In the genomic region with DNA sequence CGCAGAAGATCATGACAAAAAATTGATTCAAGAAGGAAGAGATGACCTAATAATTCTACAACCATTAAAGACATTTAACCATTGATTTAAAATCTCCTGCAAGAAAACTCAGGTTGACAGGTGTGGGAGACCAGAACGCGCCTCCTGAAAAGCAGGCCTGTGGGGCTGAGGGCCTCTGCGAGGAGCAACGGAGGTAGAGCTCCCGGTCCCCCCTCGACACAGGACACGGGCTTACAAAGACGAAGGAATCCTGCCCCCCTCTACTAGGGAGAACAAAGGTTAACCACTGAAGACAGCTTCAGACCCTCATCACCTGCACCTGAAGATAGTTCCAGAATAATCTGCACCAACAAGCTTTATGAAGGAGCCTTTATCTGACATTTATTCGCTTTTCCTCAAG, we compare ENCODE assay signal across 14 cellular contexts. TPM values are rescaled to one million over a fixed set of nuclear protein-coding genes. Genes with fewer than 3 reads are reported as not detected.
A peak's percentile ranks its signal among the peaks of the same experiment; 100 is the strongest.
DNase-seq lines count a peak whose midpoint lies in the region; TF ChIP-seq lines count a peak whose summit lies in the region.
"Had no signal": no experiment of that assay in that cellular context is flagged by ENCODE, and none has a peak within 500 bp of the region (broad histone marks: within the 10 kb centered on the region; RNA-seq: fewer than 3 reads in every experiment).

No MANE protein-coding gene starts in this region.

- H3K27me3 ChIP-seq in duodenal mucosa (ENCODE audit: control insufficient read depth in 1 of 2, insufficient read depth in 2 of 2, low read length in 2 of 2) (peaks cover 0 to 5% of the 10 kb centered on the region in 2 donors), tibial nerve (no peaks in the 10 kb centered on the region)

- H3K9me3 Mint-ChIP-seq in nephron = peaks cover 3% of the 10 kb centered on the region
- H3K9me3 Mint-ChIP-seq: stimulated activated naive B cell treated with anti-CD40 and anti-IgM and Interleukin-4, amounts not matched to agents 10 μg/mL and 1 μg/mL and 100 μg/mL, for 72 hours had no signal

- CTCF ChIA-PET in RWPE1 (lab: Yijun Ruan, JAX) = interaction anchor here (0.7 to 1.0 kb wide), 2 partner anchors 154 to 631 kb away, joined by 3 read pairs; no protein-coding TSS in a partner anchor

- no peaks in the 10 kb centered on the region for H3K9me3 ChIP-seq in duodenal mucosa (ENCODE audit: control insufficient read depth in 1 of 2, low read length in 2 of 2)
- H3K9me3 ChIP-seq in tibial nerve = no peaks in the 10 kb centered on the region

- H3K4me1 ChIP-seq in duodenal mucosa (ENCODE audit: control insufficient read depth in 1 of 2, insufficient read depth in 2 of 2, low read length in 2 of 2) = peaks cover 0 to 10% of the 10 kb centered on the region in 2 donors
- peaks cover 0 to 64% (median 47%) of the 10 kb centered on the region in 4 donors for H3K4me1 ChIP-seq in tibial nerve

- TF ChIP-seq EP300 in tibial nerve (IDR thresholded peaks at IDR 0.05) = no peak

- H3K4me3 ChIP-seq in duodenal mucosa (ENCODE audit: low read depth in 1 of 2, low read length in 2 of 2) (no peak overlapping the region), tibial nerve (peak overlapping the region in 1 of 4 donors; percentile 15)
- H3K4me3 ChIP-seq: skin epidermis had no signal

- WGBS in tibial nerve, 2 donors = 50 to 59% methylated on average over 10 of the region's 10 CpGs

- TF ChIP-seq CTCF in RWPE1 (conservative IDR thresholded peaks at IDR 0.05; ENCODE audit: low read depth) (no peak), nephron (IDR thresholded peaks at IDR 0.05; ENCODE audit: unreplicated experiment in 3 of 3) (no peak), tibial nerve (IDR thresholded peaks at IDR 0.05) (no peak)

- H3K4me1 Mint-ChIP-seq in nephron = peaks cover 24% of the 10 kb centered on the region
- H3K4me1 Mint-ChIP-seq: stimulated activated naive B cell treated with anti-CD40 and anti-IgM and Interleukin-4, amounts not matched to agents 10 μg/mL and 1 μg/mL and 100 μg/mL, for 72 hours had no signal

- H3K9ac ChIP-seq in duodenal mucosa (ENCODE audit: low read depth in 1 of 2, low read length in 2 of 2) = no peak overlapping the region

- TF ChIP-seq POLR2A in tibial nerve (IDR thresholded peaks at IDR 0.05) = no peak

- peak overlapping the region; percentile 23 to 58 (median 25) for H3K27ac Mint-ChIP-seq in nephron
- H3K27ac Mint-ChIP-seq: activated CD8-positive, alpha-beta T cell treated with anti-CD3 and anti-CD28 coated beads, Interleukin-2, amount 10 ng/mL, durations not matched to agents 7 days and 5 days; stimulated activated naive B cell treated with anti-CD40 and anti-IgM and Interleukin-4, amounts not matched to agents 10 μg/mL and 1 μg/mL and 100 μg/mL, for 72 hours had no signal

- POLR2A ChIA-PET in RWPE1 (lab: Yijun Ruan, JAX; ENCODE audit: low non-redundant PET) = no interaction called here

- DNase-seq in RWPE1 (ENCODE audit: low spot score) (no peak), tibial nerve (ENCODE audit: low spot score in 2 of 2) (no peak), T-helper 9 cell (no peak), NCI-H774 (lab: John Stamatoyannopoulos, UW) (no peak), MV-4-11 (lab: John Stamatoyannopoulos, UW) (no peak)
- DNase-seq: activated CD8-positive, alpha-beta T cell treated with anti-CD3 and anti-CD28 coated beads, Interleukin-2, amount 10 ng/mL, durations not matched to agents 7 days and 5 days; MM.1S; NCI-H2081; NCI-H748 treated with DMSO at 0.1 percent for 48 hours; stimulated activated naive B cell treated with anti-CD40 and anti-IgM and Interleukin-4, amounts not matched to agents 10 μg/mL and 1 μg/mL and 100 μg/mL, for 72 hours had no signal

- no peak overlapping the region for H3K4me3 Mint-ChIP-seq in nephron
- H3K4me3 Mint-ChIP-seq: activated CD8-positive, alpha-beta T cell treated with anti-CD3 and anti-CD28 coated beads, Interleukin-2, amount 10 ng/mL, durations not matched to agents 7 days and 5 days; stimulated activated naive B cell treated with anti-CD40 and anti-IgM and Interleukin-4, amounts not matched to agents 10 μg/mL and 1 μg/mL and 100 μg/mL, for 72 hours had no signal

- H3K27me3 Mint-ChIP-seq in nephron (ENCODE audit: low read depth) = peaks cover 14% of the 10 kb centered on the region

- H3K36me3 Mint-ChIP-seq in nephron (ENCODE audit: low read depth) = no peaks in the 10 kb centered on the region
- H3K36me3 Mint-ChIP-seq: stimulated activated naive B cell treated with anti-CD40 and anti-IgM and Interleukin-4, amounts not matched to agents 10 μg/mL and 1 μg/mL and 100 μg/mL, for 72 hours had no signal

- H3K36me3 ChIP-seq in duodenal mucosa (ENCODE audit: control insufficient read depth in 1 of 2, insufficient read depth in 2 of 2, low read length in 2 of 2) = no peaks in the 10 kb centered on the region
- no peaks in the 10 kb centered on the region for H3K36me3 ChIP-seq in tibial nerve

- H3K27ac ChIP-seq in RWPE1 = peak overlapping the region; percentile 67
- H3K27ac ChIP-seq in duodenal mucosa (ENCODE audit: low read depth, low read length) = peak overlapping the region; percentile 5
- H3K27ac ChIP-seq in tibial nerve = peak overlapping the region; percentile 87 to 98 (median 92)
- H3K27ac ChIP-seq: VCaP had no signal

RNA-seq across cellular contexts. Expression of gene INPP5A, which starts 55.9 kb away (rescaled TPM):
- total RNA-seq in tibial nerve = 100 to 1,000 TPM in 1 of 4 donors, 10 to 100 TPM in 3; 73.8 to 101 (median 86.2) TPM

Comparison
In these comparisons a context has a peak if more than half of its experiments do, and no peak if none do; other contexts are left out.
1. H3K27ac ChIP-seq: peak in every context shown above with its lines; median percentile 92 in tibial nerve; 67 in RWPE1; 5 in duodenal mucosa.